8 cellular contexts compared by ENCODE assay signal in the genomic region with DNA sequence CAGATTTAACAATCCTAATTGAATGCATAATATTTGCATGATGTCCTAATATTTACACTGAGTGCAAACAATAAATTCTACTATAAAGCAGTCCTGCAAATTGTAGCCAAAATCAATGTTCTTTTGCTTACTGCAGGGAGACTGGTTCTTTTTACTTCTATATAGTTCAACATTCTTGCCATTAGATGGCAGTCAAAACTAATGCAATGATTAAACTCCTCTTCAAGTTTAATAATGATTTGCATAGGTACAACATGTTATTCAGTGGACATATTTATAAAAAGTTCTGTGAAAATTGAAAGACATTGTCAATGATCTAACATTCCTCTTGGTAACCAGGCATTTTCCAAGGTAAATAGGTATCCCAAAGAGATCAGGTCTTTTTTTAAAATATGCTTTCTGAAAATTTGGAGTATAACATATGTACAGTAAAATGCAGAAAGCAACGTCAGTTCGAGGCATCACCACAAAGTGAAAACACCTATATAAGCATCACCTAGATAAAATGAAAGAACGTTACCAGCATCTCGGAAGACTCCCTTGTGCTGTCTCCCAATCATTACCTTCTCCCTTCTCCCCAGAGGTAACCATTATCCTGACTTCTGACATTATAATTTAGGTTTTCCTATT. TPM values are rescaled to one million over a fixed set of nuclear protein-coding genes. Genes with fewer than 3 reads are reported as not detected.
A peak's percentile ranks its signal among the peaks of the same experiment; 100 is the strongest.
DNase-seq lines count a peak whose midpoint lies in the region; ATAC-seq and TF ChIP-seq lines count a peak whose summit lies in the region.
"Had no signal": no experiment of that assay in that cellular context is flagged by ENCODE, and none has a peak within 500 bp of the region (broad histone marks: within the 10 kb centered on the region; RNA-seq: fewer than 3 reads in every experiment).

No MANE protein-coding gene starts in this region.

- H3K4me3 ChIP-seq in fibroblast of pulmonary artery (replicated peaks; ENCODE audit: low read depth, low read length) = no peak overlapping the region
- H3K4me3 ChIP-seq: skin epidermis had no signal

- H3K9me3 Mint-ChIP-seq in progenitor cell of endocrine pancreas (ENCODE audit: low read depth) = no peaks in the 10 kb centered on the region

- H3K27ac Mint-ChIP-seq in progenitor cell of endocrine pancreas = no peak overlapping the region

- no peaks in the 10 kb centered on the region for H3K36me3 Mint-ChIP-seq in progenitor cell of endocrine pancreas (ENCODE audit: insufficient read depth)

- H3K4me1 Mint-ChIP-seq in progenitor cell of endocrine pancreas (ENCODE audit: low read depth) = peaks cover 4% of the 10 kb centered on the region

- H3K4me3 Mint-ChIP-seq in progenitor cell of endocrine pancreas (ENCODE audit: low read depth) = no peak overlapping the region

- TF ChIP-seq CTCF in GM10266 (IDR thresholded peaks at IDR 0.05; ENCODE audit: control insufficient read depth, insufficient read depth, low read depth, missing control alignments) (peak; percentile 35), fibroblast of pulmonary artery (IDR thresholded peaks at IDR 0.05; ENCODE audit: low read length, missing control alignments) (peak; percentile 54), progenitor cell of endocrine pancreas (IDR thresholded peaks at IDR 0.05; ENCODE audit: unreplicated experiment) (peak; percentile 77)

- no peaks in the 10 kb centered on the region for H3K27me3 Mint-ChIP-seq in progenitor cell of endocrine pancreas

- ATAC-seq in HG03521 (IDR thresholded peaks at IDR 0.05; ENCODE audit: unreplicated experiment) = no peak

- peak; percentile 63 for DNase-seq in GM10266 (ENCODE audit: extremely low spot score)
- DNase-seq in NAMALWA (ENCODE audit: low spot score) = peak; percentile 77
- peak; percentile 43 for DNase-seq in SKM-1 (lab: John Stamatoyannopoulos, UW; ENCODE audit: unreplicated experiment)
- peak; percentile 80 for DNase-seq in fibroblast of pulmonary artery (ENCODE audit: low read depth)
- DNase-seq in progenitor cell of endocrine pancreas (ENCODE audit: low spot score, unreplicated experiment) = no peak
- DNase-seq in foreskin melanocyte = no peak

RNA-seq across cellular contexts. Expression of a gene that starts 9.8 kb away (rescaled TPM):
- total RNA-seq in progenitor cell of endocrine pancreas = 132 and 136 TPM in 2 replicates

Comparison
In these comparisons a context has a peak if more than half of its experiments do, and no peak if none do; other contexts are left out.
1. DNase-seq: peak in GM10266 (single experiment), NAMALWA (single experiment), SKM-1 (single experiment) and fibroblast of pulmonary artery (single experiment); none in progenitor cell of endocrine pancreas (single experiment) and foreskin melanocyte (single experiment).
2. Peak in every context shown above with its lines, with median percentiles within 50 percentile points of each other: CTCF ChIP-seq.